27 cellular contexts compared by ENCODE assay signal in genomic region chr17:74448774-74449173, GRCh38. TPM values are rescaled to one million over a fixed set of nuclear protein-coding genes. Genes with fewer than 3 reads are reported as not detected.
DNase-seq lines count a peak whose midpoint lies in the region; ATAC-seq and TF ChIP-seq lines count a peak whose summit lies in the region.
"Had no signal": no experiment of that assay in that cellular context is flagged by ENCODE, and none has a peak within 500 bp of the region (broad histone marks: within the 10 kb centered on the region; RNA-seq: fewer than 3 reads in every experiment).

No MANE protein-coding gene starts in this region.

- H3K4me1 ChIP-seq in right cardiac atrium (ENCODE audit: control insufficient read depth, insufficient read depth, low read length) (peaks cover 18% of the 10 kb centered on the region), stomach (peaks cover 67 to 70% (median 69%) of the 10 kb centered on the region in 4 donors)

- intact Hi-C loops in Right ventricle myocardium inferior (cut with DNase I) = no loop called here
- intact Hi-C loops in cardiac septum (cut with DNase I) = no loop called here
- intact Hi-C loops in right cardiac atrium (cut with DNase I) = no loop called here
- intact Hi-C loops in stomach (cut with DNase I; ENCODE audit: low total_unique reads) = no loop called here

- H3K27me3 ChIP-seq in right cardiac atrium (ENCODE audit: control insufficient read depth, insufficient read depth) (no peaks in the 10 kb centered on the region), stomach (no peaks in the 10 kb centered on the region)

- TF ChIP-seq CTCF in stomach (IDR thresholded peaks at IDR 0.05) = no peak

- DNase-seq in Right ventricle myocardium inferior (ENCODE audit: missing footprints) (peak; percentile 18), cardiac septum (ENCODE audit: low spot score) (no peak), right cardiac atrium (no peak), stomach (no peak)
- DNase-seq: activated CD4-positive, alpha-beta T cell treated with anti-CD3 and anti-CD28 coated beads for 48 hours; activated CD8-positive, alpha-beta memory T cell treated with anti-CD3 and anti-CD28 coated beads for 24 hours; activated effector memory CD4-positive, alpha-beta T cell treated with anti-CD3 and anti-CD28 coated beads, Interleukin-2, amount 50 U/mL, for 16 hours; activated naive CD8-positive, alpha-beta T cell treated with anti-CD3 and anti-CD28 coated beads, Interleukin-2, amount 50 U/mL, for 24 hours; activated T-cell treated with anti-CD3 and anti-CD28 coated beads, Interleukin-2, amount 50 U/mL, for 1 hour; CD4-positive, alpha-beta T cell; DMS 273 treated with DMSO at 0.1 percent for 48 hours; glutamatergic neuron; NCI-H1092 treated with DMSO at 0.1 percent for 48 hours; NCI-H187 treated with DMSO at 0.1 percent for 48 hours; NCI-H524 had no signal

- H3K9me3 ChIP-seq in right cardiac atrium (ENCODE audit: control insufficient read depth, low read length) (no peaks in the 10 kb centered on the region), stomach (no peaks in the 10 kb centered on the region)

- no peak for ATAC-seq in Right ventricle myocardium inferior
- no peak for ATAC-seq in right cardiac atrium
- ATAC-seq in HG03196 (IDR thresholded peaks at IDR 0.05; ENCODE audit: unreplicated experiment) = no peak
- ATAC-seq in activated CD4-positive, CD25-positive, alpha-beta regulatory T cell treated with anti-CD3 and anti-CD28 coated beads, Interleukin-2, amount 50 U/mL, for 24 hours = no peak
- no peak for ATAC-seq in GM18502 (IDR thresholded peaks at IDR 0.05; ENCODE audit: poor library complexity, unreplicated experiment)
- ATAC-seq in HG03565 (IDR thresholded peaks at IDR 0.05; ENCODE audit: unreplicated experiment) = no peak
- ATAC-seq: activated naive CD8-positive, alpha-beta T cell treated with anti-CD3 and anti-CD28 coated beads, Interleukin-2, amount 50 U/mL, for 24 hours; K562 had no signal

- TF ChIP-seq POLR2A in stomach (IDR thresholded peaks at IDR 0.05) = no peak

- H3K36me3 ChIP-seq in stomach = peaks cover 9 to 41% (median 32%) of the 10 kb centered on the region in 4 donors

- no peak for TF ChIP-seq EP300 in stomach (IDR thresholded peaks at IDR 0.05)

- no peak overlapping the region for H3K4me3 ChIP-seq in right cardiac atrium (ENCODE audit: low read length)
- no peak overlapping the region for H3K4me3 ChIP-seq in stomach
- H3K4me3 ChIP-seq: K562, skin epidermis had no signal

- 76% methylated on average over 8 of the region's 8 CpGs for WGBS in right cardiac atrium
- WGBS in stomach, 5 donors = 47 to 66% (median 58%) methylated on average over 7 to 8 of the region's 8 CpGs

- peak overlapping the region; percentile 28 for H3K27ac ChIP-seq in right cardiac atrium (ENCODE audit: low read length)
- H3K27ac ChIP-seq in stomach = peak overlapping the region; percentile 53 to 99 (median 91)
- H3K27ac ChIP-seq: VCaP had no signal

RNA-seq across cellular contexts. Expression of gene GPRC5C, which starts 16.9 kb away (rescaled TPM):
- 37.2 TPM for total RNA-seq in Right ventricle myocardium inferior
- 31.7 TPM for total RNA-seq in cardiac septum
- 10 to 100 TPM; 27.3 to 40.8 (median 32.1) TPM for total RNA-seq in right cardiac atrium
- 26.5 TPM for polyA plus RNA-seq in right cardiac atrium
- 100 to 1,000 TPM in 4 of 5 donors, 10 to 100 TPM in 1; 66.5 to 321 (median 141) TPM for total RNA-seq in stomach
- 100 to 1,000 TPM in 2 of 3 donors, 10 to 100 TPM in 1; 84.5 to 145 (median 117) TPM for polyA plus RNA-seq in stomach
- total RNA-seq: CD4-positive, alpha-beta T cell had no signal

RNA-seq across cellular contexts. Expression of gene CD300A, which starts 17.7 kb away (rescaled TPM):
- total RNA-seq in Right ventricle myocardium inferior (2.4 TPM), cardiac septum (2.6 TPM), right cardiac atrium (1 to 10 TPM; 4.8 to 5.7 (median 5.4) TPM), stomach (1 to 10 TPM in 3 of 5 donors, not detected in 2; 3.1 to 8.0 (median 5.3) TPM)
- polyA plus RNA-seq in right cardiac atrium (2.2 TPM), stomach (1 to 10 TPM; 1.8 to 4.7 (median 2.7) TPM)
- total RNA-seq: A172, HT-29, kidney epithelial cell, M059J, neural crest cell had no signal
